8 cellular contexts compared by ENCODE assay signal in genomic region chr12:53046655-53047220, GRCh38. TPM values are rescaled to one million over a fixed set of nuclear protein-coding genes. Genes with fewer than 3 reads are reported as not detected.
DNase-seq lines count a peak whose midpoint lies in the region; ATAC-seq lines count a peak whose summit lies in the region.

No MANE protein-coding gene starts in this region.

- no peaks in the 10 kb centered on the region for H3K36me3 ChIP-seq in naive thymus-derived CD4-positive, alpha-beta T cell (ENCODE audit: control insufficient read depth in 2 of 3, insufficient read depth in 3 of 3, low read length in 3 of 3)

- peak overlapping the region; percentile 78 for H3K27ac ChIP-seq in naive thymus-derived CD4-positive, alpha-beta T cell (ENCODE audit: low read depth, low read length)

- DNase-seq in NCI-H82 (lab: John Stamatoyannopoulos, UW) (peak; percentile 78), NCI-H82 treated with DMSO at 0.1 percent for 48 hours (lab: John Stamatoyannopoulos, UW; ENCODE audit: unreplicated experiment) (no peak), NCI-H510A treated with DMSO at 0.1 percent for 48 hours (lab: John Stamatoyannopoulos, UW) (peak; percentile 81), fibroblast of peridontal ligament (ENCODE audit: extremely low read depth) (peak; percentile 87), superior temporal gyrus (ENCODE audit: extremely low spot score) (peak; percentile 81)
- peak; percentile 38 for DNase-seq in activated T-cell treated with anti-CD3 and anti-CD28 coated beads, Interleukin-2, amount 50 U/mL, for 4 hours
- DNase-seq in naive thymus-derived CD4-positive, alpha-beta T cell = peak in 7 of 9 donors; percentile 26 to 57 (median 39)

- no peaks in the 10 kb centered on the region for H3K9me3 Mint-ChIP-seq in activated T-cell treated with anti-CD3 and anti-CD28 coated beads, Interleukin-2, amount 50 U/mL, for 4 hours
- H3K9me3 Mint-ChIP-seq in naive thymus-derived CD4-positive, alpha-beta T cell = no peaks in the 10 kb centered on the region

- no peaks in the 10 kb centered on the region for H3K27me3 ChIP-seq in naive thymus-derived CD4-positive, alpha-beta T cell (ENCODE audit: control insufficient read depth in 2 of 2, insufficient read depth in 2 of 2, low read length in 2 of 2)

- H3K27ac Mint-ChIP-seq in naive thymus-derived CD4-positive, alpha-beta T cell = peak overlapping the region; percentile 81 to 98 (median 92)

- CTCF ChIA-PET in naive thymus-derived CD4-positive, alpha-beta T cell (lab: Charles Lee) = interaction anchor here (0.7 to 2.1 kb wide), 5 partner anchors 8 to 1022 kb away, joined by 3 to 9 read pairs (median 5); partner anchors contain the start of gene SPRYD3

- H3K4me3 ChIP-seq in naive thymus-derived CD4-positive, alpha-beta T cell (ENCODE audit: low read length) = peak overlapping the region; percentile 82

- peak; percentile 38 for ATAC-seq in HG02885 (IDR thresholded peaks at IDR 0.05; ENCODE audit: poor library complexity, unreplicated experiment)
- ATAC-seq in activated T-cell treated with anti-CD3 and anti-CD28 coated beads, Interleukin-2, amount 50 U/mL, for 4 hours = peak; percentile 24 to 42
- ATAC-seq in naive thymus-derived CD4-positive, alpha-beta T cell = peak; percentile 20

- peak overlapping the region; percentile 90 for H3K4me3 Mint-ChIP-seq in activated T-cell treated with anti-CD3 and anti-CD28 coated beads, Interleukin-2, amount 50 U/mL, for 4 hours
- peak overlapping the region; percentile 93 to 99 (median 95) for H3K4me3 Mint-ChIP-seq in naive thymus-derived CD4-positive, alpha-beta T cell

- H3K9me3 ChIP-seq in naive thymus-derived CD4-positive, alpha-beta T cell (ENCODE audit: control insufficient read depth in 2 of 3, low read length in 3 of 3) = no peaks in the 10 kb centered on the region

- H3K4me1 ChIP-seq in naive thymus-derived CD4-positive, alpha-beta T cell (ENCODE audit: control insufficient read depth in 2 of 2, insufficient read depth in 2 of 2, low read length in 2 of 2) = peaks cover 7 to 9% of the 10 kb centered on the region in 2 donors

- peaks cover 3% of the 10 kb centered on the region for H3K36me3 Mint-ChIP-seq in activated T-cell treated with anti-CD3 and anti-CD28 coated beads, Interleukin-2, amount 50 U/mL, for 4 hours (ENCODE audit: insufficient read depth)
- H3K36me3 Mint-ChIP-seq in naive thymus-derived CD4-positive, alpha-beta T cell = peaks cover 0 to 7% (median 0%) of the 10 kb centered on the region in 5 donors

- H3K4me1 Mint-ChIP-seq in activated T-cell treated with anti-CD3 and anti-CD28 coated beads, Interleukin-2, amount 50 U/mL, for 4 hours (ENCODE audit: low read depth) = peaks cover 16% of the 10 kb centered on the region
- peaks cover 0 to 24% (median 13%) of the 10 kb centered on the region in 7 donors for H3K4me1 Mint-ChIP-seq in naive thymus-derived CD4-positive, alpha-beta T cell

- intact Hi-C loops in naive thymus-derived CD4-positive, alpha-beta T cell (cut with micrococcal nuclease) = loop anchor here in 1 of 2 donors (1.0 to 2.0 kb wide), 5 partner anchors 8 to 134 kb away; partner anchors contain the start of genes CSAD, EIF4B and ZNF740

- H3K27me3 Mint-ChIP-seq in activated T-cell treated with anti-CD3 and anti-CD28 coated beads, Interleukin-2, amount 50 U/mL, for 4 hours (ENCODE audit: low read depth) = no peaks in the 10 kb centered on the region
- H3K27me3 Mint-ChIP-seq in naive thymus-derived CD4-positive, alpha-beta T cell = peaks cover 0 to 13% (median 0%) of the 10 kb centered on the region in 5 donors

- POLR2A ChIA-PET in naive thymus-derived CD4-positive, alpha-beta T cell (lab: Charles Lee) = interaction anchor here (0.6 to 3.9 kb wide), 8 partner anchors 7 to 333 kb away, joined by 3 to 24 read pairs (median 4); partner anchors contain the start of genes EIF4B, SOAT2 and SPRYD3

RNA-seq across cellular contexts. Expression of gene TNS2, which starts 3.1 kb away (rescaled TPM):
- 1 to 10 TPM in 2 of 3 donors, under 1 TPM in 1; 0.87 to 2.5 (median 2.1) TPM for total RNA-seq in activated T-cell treated with anti-CD3 and anti-CD28 coated beads, Interleukin-2, amount 50 U/mL, for 4 hours
- 1 to 10 TPM in 4 of 5 experiments, under 1 TPM in 1; 0.73 to 4.4 (median 2.5) TPM for total RNA-seq in naive thymus-derived CD4-positive, alpha-beta T cell
- under 1 TPM; 0.26 to 0.30 TPM for polyA plus RNA-seq in naive thymus-derived CD4-positive, alpha-beta T cell

RNA-seq across cellular contexts. Expression of gene SPRYD3, which starts 32.5 kb away (rescaled TPM):
- total RNA-seq in activated T-cell treated with anti-CD3 and anti-CD28 coated beads, Interleukin-2, amount 50 U/mL, for 4 hours = 10 to 100 TPM; 48.3 to 57.8 (median 50.7) TPM
- total RNA-seq in naive thymus-derived CD4-positive, alpha-beta T cell = 10 to 100 TPM; 33.0 to 48.0 (median 36.4) TPM
- polyA plus RNA-seq in naive thymus-derived CD4-positive, alpha-beta T cell = 10 to 100 TPM; 48.5 to 57.6 TPM

RNA-seq across cellular contexts. Expression of gene EIF4B, which starts 40.5 kb away (rescaled TPM):
- total RNA-seq in activated T-cell treated with anti-CD3 and anti-CD28 coated beads, Interleukin-2, amount 50 U/mL, for 4 hours = 100 to 1,000 TPM; 617 to 659 (median 632) TPM
- 100 to 1,000 TPM; 380 to 919 (median 833) TPM for total RNA-seq in naive thymus-derived CD4-positive, alpha-beta T cell
- polyA plus RNA-seq in naive thymus-derived CD4-positive, alpha-beta T cell = 100 to 1,000 TPM; 134 to 145 TPM

RNA-seq across cellular contexts. Expression of gene IGFBP6, which starts 50.7 kb away (rescaled TPM):
- under 1 TPM; 0.29 to 0.43 (median 0.38) TPM for total RNA-seq in activated T-cell treated with anti-CD3 and anti-CD28 coated beads, Interleukin-2, amount 50 U/mL, for 4 hours
- total RNA-seq in naive thymus-derived CD4-positive, alpha-beta T cell = under 1 TPM in 3 of 5 experiments, not detected in 2; 0.34 to 0.56 (median 0.54) TPM
- polyA plus RNA-seq in naive thymus-derived CD4-positive, alpha-beta T cell = under 1 TPM; 0.41 to 0.81 TPM

RNA-seq across cellular contexts. Expression of gene SOAT2, which starts 56.5 kb away (rescaled TPM):
- total RNA-seq in activated T-cell treated with anti-CD3 and anti-CD28 coated beads, Interleukin-2, amount 50 U/mL, for 4 hours = under 1 TPM; 0.15 to 0.54 (median 0.32) TPM
- under 1 TPM in 4 of 5 experiments, not detected in 1; 0.35 to 0.69 (median 0.51) TPM for total RNA-seq in naive thymus-derived CD4-positive, alpha-beta T cell
- polyA plus RNA-seq in naive thymus-derived CD4-positive, alpha-beta T cell = under 1 TPM in 1 of 2 donors, not detected in 1; 0.31 TPM
